ENCODE assay signal across 24 cellular contexts in genomic region chr3:104040896-104041295, GRCh38.
DNase-seq lines count a peak whose midpoint lies in the region; ATAC-seq and TF ChIP-seq lines count a peak whose summit lies in the region.
"Had no signal": no experiment of that assay in that cellular context is flagged by ENCODE, and none has a peak within 500 bp of the region (broad histone marks: within the 10 kb centered on the region; RNA-seq: fewer than 3 reads in every experiment).

No MANE protein-coding gene starts in this region.

- H3K9ac ChIP-seq in endodermal cell (ENCODE audit: extremely low read depth, low read length, poor library complexity, severe bottlenecking) = no peak overlapping the region

- H2AFZ ChIP-seq in PC-9 = no peak overlapping the region

- H3K27me3 ChIP-seq in endodermal cell (ENCODE audit: control insufficient read depth, insufficient read depth, low read length, poor library complexity, severe bottlenecking) (no peaks in the 10 kb centered on the region), PC-9 (ENCODE audit: insufficient read depth, low read depth) (no peaks in the 10 kb centered on the region), lower lobe of right lung (ENCODE audit: low read depth) (no peaks in the 10 kb centered on the region)
- H3K27me3 ChIP-seq: breast epithelium, neutrophil, right lobe of liver, upper lobe of right lung had no signal

- no peaks in the 10 kb centered on the region; the same call in 1 of the 2 replicates for H3F3A ChIP-seq in PC-9 (ENCODE audit: insufficient read depth, low read depth)

- H3K4me3 ChIP-seq in endodermal cell (ENCODE audit: low read length) (no peak overlapping the region), PC-9 (no peak overlapping the region), lower lobe of right lung (no peak overlapping the region)
- H3K4me3 ChIP-seq: breast epithelium, right lobe of liver, upper lobe of right lung had no signal

- H3K9me3 Mint-ChIP-seq in endodermal cell = peaks cover 5% of the 10 kb centered on the region

- no peaks in the 10 kb centered on the region for H3K4me1 ChIP-seq in endodermal cell (ENCODE audit: control insufficient read depth, insufficient read depth, low read length)
- no peaks in the 10 kb centered on the region for H3K4me1 ChIP-seq in PC-9 (replicated peaks; ENCODE audit: insufficient read depth)
- H3K4me1 ChIP-seq in lower lobe of right lung = no peaks in the 10 kb centered on the region
- H3K4me1 ChIP-seq: breast epithelium, right lobe of liver, upper lobe of right lung had no signal

- no peak overlapping the region for H3K4me3 Mint-ChIP-seq in endodermal cell
- H3K4me3 Mint-ChIP-seq: activated B cell treated with CpG ODN at 0.5 μM for 24 hours; stimulated activated naive CD8-positive, alpha-beta T cell treated with anti-CD3 and anti-CD28 coated beads, Interleukin-15, amount 100 ng/mL, for 72 hours; T-helper 17 cell had no signal

- TF ChIP-seq CTCF in endodermal cell (conservative IDR thresholded peaks at IDR 0.05) (no peak), PC-9 (conservative IDR thresholded peaks at IDR 0.05) (no peak), lower lobe of right lung (IDR thresholded peaks at IDR 0.05) (no peak)

- no peaks in the 10 kb centered on the region for H4K20me1 ChIP-seq in PC-9 (ENCODE audit: insufficient read depth)

- POLR2A ChIA-PET in PC-9 (lab: Charles Lee; ENCODE audit: unreplicated experiment) = no interaction called here

- BruUV-seq in PC-9 (replicated peaks; lab: Mats Ljungman, UMichigan) = no TSS peak

- ATAC-seq in GM18502 (IDR thresholded peaks at IDR 0.05; ENCODE audit: poor library complexity, unreplicated experiment) (peak; percentile 72), GM21786 (IDR thresholded peaks at IDR 0.05; ENCODE audit: unreplicated experiment) (peak; percentile 95), HG03442 (IDR thresholded peaks at IDR 0.05; ENCODE audit: unreplicated experiment) (peak; percentile 64), lower lobe of right lung (no peak)
- ATAC-seq: esophagus mucosa; HCT116; left lobe of liver; right lobe of liver; stimulated activated naive CD8-positive, alpha-beta T cell treated with anti-CD3 and anti-CD28 coated beads, Interleukin-15, amount 100 ng/mL, for 72 hours; T-helper 17 cell; upper lobe of right lung had no signal

- no peaks in the 10 kb centered on the region; the same call in 1 of the 2 replicates for H3K9me2 ChIP-seq in PC-9 (ENCODE audit: insufficient read depth)

- H3K9me3 ChIP-seq in endodermal cell (ENCODE audit: control insufficient read depth, low read length) (no peaks in the 10 kb centered on the region), PC-9 (ENCODE audit: insufficient read depth, low read depth) (no peaks in the 10 kb centered on the region; the same call in 1 of the 2 replicates), lower lobe of right lung (no peaks in the 10 kb centered on the region)
- H3K9me3 ChIP-seq: breast epithelium, neutrophil, right lobe of liver, upper lobe of right lung had no signal

- CTCF ChIA-PET in PC-9 (lab: Charles Lee) = no interaction called here

- H3K27ac ChIP-seq in endodermal cell (ENCODE audit: low read depth, low read length) (no peak overlapping the region), PC-9 (no peak overlapping the region), lower lobe of right lung (no peak overlapping the region)
- H3K27ac ChIP-seq: breast epithelium, neutrophil, right lobe of liver, upper lobe of right lung had no signal

- H3K4me1 Mint-ChIP-seq in endodermal cell = no peaks in the 10 kb centered on the region
- H3K4me1 Mint-ChIP-seq: activated B cell treated with CpG ODN at 0.5 μM for 24 hours; CD14-positive monocyte; stimulated activated naive CD8-positive, alpha-beta T cell treated with anti-CD3 and anti-CD28 coated beads, Interleukin-15, amount 100 ng/mL, for 72 hours; T-helper 17 cell had no signal

- H3K27me3 Mint-ChIP-seq in endodermal cell (ENCODE audit: insufficient read depth) = no peaks in the 10 kb centered on the region
- H3K27me3 Mint-ChIP-seq: activated B cell treated with CpG ODN at 0.5 μM for 24 hours; stimulated activated naive CD8-positive, alpha-beta T cell treated with anti-CD3 and anti-CD28 coated beads, Interleukin-15, amount 100 ng/mL, for 72 hours; T-helper 17 cell had no signal

- H3K36me3 Mint-ChIP-seq in endodermal cell (ENCODE audit: low read depth) = no peaks in the 10 kb centered on the region
- H3K36me3 Mint-ChIP-seq: CD14-positive monocyte had no signal

- no peaks in the 10 kb centered on the region for H3K36me3 ChIP-seq in endodermal cell (ENCODE audit: control insufficient read depth, insufficient read depth, low read length)
- H3K36me3 ChIP-seq in PC-9 (ENCODE audit: low read depth) = no peaks in the 10 kb centered on the region
- H3K36me3 ChIP-seq in lower lobe of right lung = no peaks in the 10 kb centered on the region
- H3K36me3 ChIP-seq: breast epithelium, neutrophil, right lobe of liver, upper lobe of right lung had no signal

- no peak overlapping the region for H3K27ac Mint-ChIP-seq in endodermal cell
- H3K27ac Mint-ChIP-seq: activated B cell treated with CpG ODN at 0.5 μM for 24 hours; CD14-positive monocyte; stimulated activated naive CD8-positive, alpha-beta T cell treated with anti-CD3 and anti-CD28 coated beads, Interleukin-15, amount 100 ng/mL, for 72 hours; T-helper 17 cell had no signal

- DNase-seq in SIG-M5 treated with dmso at 0.1 percent for 504 hours (lab: John Stamatoyannopoulos, UW; ENCODE audit: unreplicated experiment) = peak; percentile 84
- no peak for DNase-seq in stimulated activated naive CD4-positive, alpha-beta T cell (lab: John Stamatoyannopoulos, UW)
- DNase-seq in endodermal cell = no peak
- no peak for DNase-seq in PC-9
- no peak for DNase-seq in lower lobe of right lung
- DNase-seq: ACHN; activated B cell treated with CpG ODN at 0.5 μM for 24 hours; dermis blood vessel endothelial cell; KG1; NCI-H1417 treated with DMSO at 0.1 percent for 48 hours; right lobe of liver; RPMI8226; stimulated activated naive CD8-positive, alpha-beta T cell treated with anti-CD3 and anti-CD28 coated beads, Interleukin-15, amount 100 ng/mL, for 72 hours; T-helper 17 cell; upper lobe of right lung had no signal

- H3K79me2 ChIP-seq in PC-9 (ENCODE audit: low read depth) = no peaks in the 10 kb centered on the region

- intact Hi-C loops in PC-9 (cut with micrococcal nuclease; ENCODE audit: unreplicated experiment) = no loop called here
- intact Hi-C loops in lower lobe of right lung (cut with DNase I) = no loop called here

- H3K4me2 ChIP-seq in PC-9 = no peak overlapping the region

Comparison
In these comparisons a context has a peak if more than half of its experiments do, and no peak if none do; other contexts are left out.
1. ATAC-seq: peak in GM18502 (single experiment), GM21786 (single experiment) and HG03442 (single experiment); none in lower lobe of right lung (0 of 2).